Comparison of ENCODE assay signal across 26 cellular contexts in the genomic region with DNA sequence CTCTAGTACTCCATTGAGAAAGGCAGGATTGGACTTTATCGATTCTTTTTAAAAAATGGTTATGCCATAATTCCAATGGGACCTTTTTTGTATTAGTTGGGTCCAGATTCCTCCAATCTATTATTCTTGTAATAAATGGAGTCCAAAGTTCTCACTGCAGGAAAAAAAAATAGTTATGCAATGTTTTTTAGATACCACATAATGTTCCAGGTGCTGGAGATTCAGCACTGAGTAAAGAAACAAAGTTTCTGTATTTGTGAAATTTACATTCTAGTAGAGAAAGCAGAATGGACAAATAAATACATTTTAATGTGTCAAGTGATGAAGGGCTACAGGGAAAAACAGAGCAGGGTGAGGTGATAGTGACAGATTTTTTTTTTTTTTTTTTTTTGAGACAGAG.
"Had no signal": no experiment of that assay in that cellular context is flagged by ENCODE, and none has a peak within 500 bp of the region (broad histone marks: within the 10 kb centered on the region; RNA-seq: fewer than 3 reads in every experiment).

No MANE protein-coding gene starts in this region.

- H2AFZ ChIP-seq: parathyroid adenoma had no signal

- FAIRE-seq: urothelium cell line had no signal

- ATAC-seq: naive thymus-derived CD4-positive, alpha-beta T cell; natural killer cell; psoas muscle; right cardiac atrium; sciatic nerve; stimulated activated effector memory CD8-positive, alpha-beta T cell treated with anti-CD3 and anti-CD28 coated beads, Interleukin-12 subunit alpha, Interleukin-12 subunit beta, amount 100 ng/mL, for 72 hours; stimulated activated naive B cell treated with anti-CD40 and anti-IgM and Interleukin-4, amounts not matched to agents 10 μg/mL and 1 μg/mL and 100 μg/mL, for 72 hours had no signal

- H3K9me3 ChIP-seq: ovary, psoas muscle, stomach, thoracic aorta, thyroid gland, tibial nerve, upper lobe of left lung, vagina had no signal

- H3K4me1 ChIP-seq: parathyroid adenoma, psoas muscle, stomach, tibial nerve, upper lobe of left lung, vagina had no signal

- H3K36me3 ChIP-seq: neural progenitor cell, ovary, stomach, thoracic aorta, thyroid gland, tibial nerve, upper lobe of left lung, vagina had no signal

- H3K27ac ChIP-seq: neural progenitor cell, ovary, parathyroid adenoma, psoas muscle, skin epidermis, stomach, thoracic aorta, thyroid gland, tibial nerve, upper lobe of left lung, vagina had no signal

- H3K9ac ChIP-seq: neural progenitor cell, parathyroid adenoma had no signal

- DNase-seq: naive thymus-derived CD4-positive, alpha-beta T cell; natural killer cell; occipital lobe; ovary; posterior cingulate gyrus; psoas muscle; right cardiac atrium; stimulated activated CD4-positive, alpha-beta T cell treated with anti-CD3 and anti-CD28 coated beads, Interleukin-15, amount 100 ng/mL, for 24 hours; stimulated activated CD4-positive, alpha-beta T cell treated with anti-CD3 and anti-CD28 coated beads, Interleukin-2, amount 100 ng/mL, for 24 hours; stimulated activated CD4-positive, alpha-beta T cell treated with anti-CD3 and anti-CD28 coated beads, Interleukin-2, amount 100 ng/mL, for 48 hours; stimulated activated CD4-positive, alpha-beta T cell treated with anti-CD3 and anti-CD28 coated beads, Interleukin-4, amount 100 ng/mL, for 24 hours; stimulated activated naive B cell treated with anti-CD40 and anti-IgM and Interleukin-4, amounts not matched to agents 10 μg/mL and 1 μg/mL and 100 μg/mL, for 72 hours; stimulated activated naive CD4-positive, alpha-beta T cell treated with Interleukin-2 at 50 U/mL for 16 hours; stomach; thyroid gland; trophoblast cell; upper lobe of left lung had no signal

- H3K79me2 ChIP-seq: parathyroid adenoma had no signal

- H3K4me2 ChIP-seq: neural progenitor cell had no signal

- H3K4me3 ChIP-seq: neural progenitor cell, ovary, psoas muscle, skin epidermis, stomach, thoracic aorta, thyroid gland, tibial nerve, upper lobe of left lung, vagina had no signal

- H3K27me3 ChIP-seq: neural progenitor cell, ovary, stomach, thyroid gland, tibial nerve, upper lobe of left lung, vagina had no signal
